ENCODE assay signal across 9 cellular contexts in genomic region chr4:186149872-186150271, GRCh38. TPM values are rescaled to one million over a fixed set of nuclear protein-coding genes. Genes with fewer than 3 reads are reported as not detected.
DNase-seq lines count a peak whose midpoint lies in the region; ATAC-seq and TF ChIP-seq lines count a peak whose summit lies in the region.
"Had no signal": no experiment of that assay in that cellular context is flagged by ENCODE, and none has a peak within 500 bp of the region (broad histone marks: within the 10 kb centered on the region; RNA-seq: fewer than 3 reads in every experiment).

No MANE protein-coding gene starts in this region.

- 66 to 95% methylated on average over 7 to 14 of the region's 14 CpGs for WGBS in transverse colon (ENCODE audit: low coverage in 1 of 2), 2 donors

- no peak for TF ChIP-seq POLR2A in transverse colon (IDR thresholded peaks at IDR 0.05)

- H3K27ac ChIP-seq in 22Rv1 (no peak overlapping the region), transverse colon (peak overlapping the region in 1 of 4 donors; percentile 21)

- no peak for TF ChIP-seq EP300 in transverse colon (IDR thresholded peaks at IDR 0.05; ENCODE audit: low read depth)

- intact Hi-C loops in transverse colon (cut with DNase I; ENCODE audit: low total_unique reads) = loop anchor here (5.0 kb wide), 1 partner anchor 42 kb away; the partner anchor contains the start of gene CYP4V2

- H3K4me3 ChIP-seq in HFF-Myc (replicated peaks; ENCODE audit: low read depth, low read length) (no peak overlapping the region), transverse colon (no peak overlapping the region)

- H3K4me1 ChIP-seq in transverse colon = peaks cover 0 to 7% (median 5%) of the 10 kb centered on the region in 4 donors

- TF ChIP-seq CTCF in 22Rv1 (IDR thresholded peaks at IDR 0.05) (peak; percentile 77), HFF-Myc (IDR thresholded peaks at IDR 0.05; ENCODE audit: low read depth, low read length, missing control alignments) (peak; percentile 41), transverse colon (IDR thresholded peaks at IDR 0.05) (peak in 4 of 5 experiments; percentile 20 to 61 (median 30))

- H3K36me3 ChIP-seq in transverse colon = no peaks in the 10 kb centered on the region

- no peak for ATAC-seq in HG03469 (IDR thresholded peaks at IDR 0.05; ENCODE audit: unreplicated experiment)
- no peak for ATAC-seq in activated CD4-positive, CD25-positive, alpha-beta regulatory T cell treated with anti-CD3 and anti-CD28 coated beads, Interleukin-2, amount 50 U/mL, for 24 hours

- H3K27me3 ChIP-seq in transverse colon = no peaks in the 10 kb centered on the region

- H3K9me3 ChIP-seq in transverse colon = no peaks in the 10 kb centered on the region

- in situ Hi-C loops in transverse colon (cut with MboI; ENCODE audit: low pct_ligation_motif_present in 1 of 4, low pct_unique_long_range_greater_than_20kb in 1 of 4, low sequenced_read_pairs in 3 of 4) = no loop called here

- no peak for DNase-seq in HFF-Myc (ENCODE audit: extremely low read depth, low read depth)
- peak; percentile 21 for DNase-seq in amniotic epithelial cell (ENCODE audit: low read depth)
- DNase-seq in inferior parietal cortex (ENCODE audit: extremely low spot score) = peak; percentile 12
- DNase-seq in transverse colon = peak; percentile 45
- no peak for DNase-seq in NCI-H446 (lab: John Stamatoyannopoulos, UW)
- DNase-seq: activated B cell treated with CpG ODN at 0.5 μM for 24 hours had no signal

RNA-seq across cellular contexts. Expression of gene CYP4V2, which starts 41.5 kb away (rescaled TPM):
- total RNA-seq in transverse colon = 10 to 100 TPM; 44.0 to 83.8 (median 61.3) TPM

RNA-seq across cellular contexts. Expression of gene FAM149A, which starts 45.4 kb away (rescaled TPM):
- total RNA-seq in transverse colon = 10 to 100 TPM; 10.8 to 20.1 (median 16.2) TPM
- total RNA-seq: activated B cell treated with CpG ODN at 0.5 μM for 24 hours had no signal

Comparison
In these comparisons a context has a peak if more than half of its experiments do, and no peak if none do; other contexts are left out.
1. DNase-seq: peak in amniotic epithelial cell (single experiment), inferior parietal cortex (single experiment) and transverse colon (single experiment); none in HFF-Myc (single experiment) and NCI-H446 (0 of 2).
2. Peak in every context shown above with its lines, with median percentiles within 50 percentile points of each other: CTCF ChIP-seq.